ENCODE assay signal across 9 cellular contexts in genomic region chr3:26712211-26713026, GRCh38.
DNase-seq lines count a peak whose midpoint lies in the region; ATAC-seq and TF ChIP-seq lines count a peak whose summit lies in the region.
"Had no signal": no experiment of that assay in that cellular context is flagged by ENCODE, and none has a peak within 500 bp of the region (broad histone marks: within the 10 kb centered on the region; RNA-seq: fewer than 3 reads in every experiment).

No MANE protein-coding gene starts in this region.

- ATAC-seq in GM19467 (IDR thresholded peaks at IDR 0.05; ENCODE audit: unreplicated experiment), result peak; percentile 70
- peak; percentile 77 for ATAC-seq in HG03460 (IDR thresholded peaks at IDR 0.05; ENCODE audit: unreplicated experiment)

- H3K4me2 ChIP-seq in OCI-LY3 (ENCODE audit: low read length), result peak overlapping the region; percentile 21
- no peak overlapping the region for H3K4me2 ChIP-seq in osteoblast (ENCODE audit: insufficient read depth, low read length)

- H3K4me3 ChIP-seq in OCI-LY3 (ENCODE audit: low read length), result no peak overlapping the region
- H3K4me3 ChIP-seq in epithelial cell of proximal tubule (ENCODE audit: low read depth, low read length), result no peak overlapping the region
- H3K4me3 ChIP-seq in osteoblast (ENCODE audit: insufficient read depth, low read length), result no peak overlapping the region

- H3K9me3 ChIP-seq in OCI-LY3 (ENCODE audit: insufficient read depth, low read length) (no peaks in the 10 kb centered on the region), osteoblast (ENCODE audit: low read depth, low read length) (no peaks in the 10 kb centered on the region)

- no peak overlapping the region for H3K9ac ChIP-seq in OCI-LY3 (ENCODE audit: low read length)

- TF ChIP-seq CTCF in OCI-LY3 (IDR thresholded peaks at IDR 0.05; ENCODE audit: low read depth, low read length) (peak; percentile 89), epithelial cell of proximal tubule (conservative IDR thresholded peaks at IDR 0.05; ENCODE audit: low read depth, low read length) (peak; percentile 76), osteoblast (IDR thresholded peaks at IDR 0.05; ENCODE audit: extremely low read depth, low read depth, low read length) (peak; percentile 32)

- H3K27ac ChIP-seq in OCI-LY3 (ENCODE audit: low read length) (no peak overlapping the region), osteoblast (ENCODE audit: low read depth, low read length) (no peak overlapping the region)

- H3K4me1 ChIP-seq in OCI-LY3 (ENCODE audit: low read length), result no peaks in the 10 kb centered on the region
- no peaks in the 10 kb centered on the region for H3K4me1 ChIP-seq in osteoblast (ENCODE audit: insufficient read depth, low read length)

- H3K79me2 ChIP-seq in OCI-LY3 (ENCODE audit: low read length) (no peaks in the 10 kb centered on the region), osteoblast (ENCODE audit: insufficient read depth, low read length) (no peaks in the 10 kb centered on the region)

- no peaks in the 10 kb centered on the region for H3K36me3 ChIP-seq in OCI-LY3 (replicated peaks; ENCODE audit: low read depth, low read length)
- H3K36me3 ChIP-seq in osteoblast (ENCODE audit: insufficient read depth, low read length), result no peaks in the 10 kb centered on the region

- no peaks in the 10 kb centered on the region for H4K20me1 ChIP-seq in OCI-LY3 (ENCODE audit: insufficient read depth, low read length)
- H4K20me1 ChIP-seq in osteoblast (ENCODE audit: insufficient read depth, low read length), result no peaks in the 10 kb centered on the region

- no peaks in the 10 kb centered on the region for H3K27me3 ChIP-seq in OCI-LY3 (ENCODE audit: low read depth, low read length)
- no peaks in the 10 kb centered on the region for H3K27me3 ChIP-seq in osteoblast (ENCODE audit: insufficient read depth, low read length)

- DNase-seq in ELF-1 (ENCODE audit: low read depth, low spot score) (peak; percentile 9), epithelial cell of proximal tubule (ENCODE audit: low read depth) (peak; percentile 13), osteoblast (ENCODE audit: insufficient read length, low spot score, missing footprints) (no peak)
- DNase-seq in stimulated activated CD4-positive, alpha-beta T cell treated with anti-CD3 and anti-CD28 coated beads, Interleukin-2, amount 100 ng/mL, for 48 hours, result no peak
- DNase-seq in activated CD8-positive, alpha-beta memory T cell treated with anti-CD3 and anti-CD28 coated beads, Interleukin-2, amount 50 U/mL, for 4 hours, result no peak
- DNase-seq: activated B cell treated with CpG ODN at 0.5 μM for 24 hours had no signal

- peak overlapping the region; percentile 28; the same call in 1 of the 2 replicates for H2AFZ ChIP-seq in OCI-LY3 (ENCODE audit: low read depth, low read length)
- no peak overlapping the region for H2AFZ ChIP-seq in osteoblast (ENCODE audit: low read length)

Comparison
In these comparisons a context has a peak if more than half of its experiments do, and no peak if none do; other contexts are left out.
1. DNase-seq: peak in ELF-1 (single experiment) and epithelial cell of proximal tubule (single experiment); none in osteoblast (single experiment), stimulated activated CD4-positive, alpha-beta T cell treated with anti-CD3 and anti-CD28 coated beads, Interleukin-2, amount 100 ng/mL, for 48 hours (0 of 2) and activated CD8-positive, alpha-beta memory T cell treated with anti-CD3 and anti-CD28 coated beads, Interleukin-2, amount 50 U/mL, for 4 hours (single experiment).
2. CTCF ChIP-seq: peak in every context shown above with its lines; median percentile 89 in OCI-LY3; 76 in epithelial cell of proximal tubule; 32 in osteoblast.